ENCODE assay signal across 28 cellular contexts in genomic region chr10:1712944-1713671, GRCh38. TPM values are rescaled to one million over a fixed set of nuclear protein-coding genes. Genes with fewer than 3 reads are reported as not detected.
"Had no signal": no experiment of that assay in that cellular context is flagged by ENCODE, and none has a peak within 500 bp of the region (broad histone marks: within the 10 kb centered on the region; RNA-seq: fewer than 3 reads in every experiment).

No MANE protein-coding gene starts in this region.

- H3K4me3 ChIP-seq: stomach, suprapubic skin, testis, thoracic aorta, thyroid gland, tibial artery, tibial nerve, transverse colon, upper lobe of left lung, upper lobe of right lung, uterus had no signal

- ATAC-seq: stimulated activated effector memory CD8-positive, alpha-beta T cell treated with anti-CD3 and anti-CD28 coated beads, Interleukin-12 subunit alpha, Interleukin-12 subunit beta, amount 100 ng/mL, for 72 hours; stimulated activated memory B cell treated with anti-CD40 and anti-IgM and Interleukin-4, amounts not matched to agents 10 μg/mL and 1 μg/mL and 100 μg/mL, for 72 hours; stimulated activated naive CD8-positive, alpha-beta T cell treated with anti-CD3 and anti-CD28 coated beads, Interleukin-15, amount 100 ng/mL, for 72 hours; stimulated activated naive CD8-positive, alpha-beta T cell treated with anti-CD3 and anti-CD28 coated beads, Interleukin-15, Interleukin-2, amounts not matched to agents 100 U/mL and 50 U/mL, for 24 hours; upper lobe of right lung had no signal

- H3K9me3 Mint-ChIP-seq: stimulated activated effector memory CD8-positive, alpha-beta T cell treated with anti-CD3 and anti-CD28 coated beads, Interleukin-12 subunit alpha, Interleukin-12 subunit beta, amount 100 ng/mL, for 72 hours; stimulated activated naive CD8-positive, alpha-beta T cell treated with anti-CD3 and anti-CD28 coated beads, Interleukin-15, Interleukin-2, amounts not matched to agents 100 ng/mL and 50 ng/mL, for 24 hours had no signal

- H3K36me3 Mint-ChIP-seq: stimulated activated effector memory CD8-positive, alpha-beta T cell treated with anti-CD3 and anti-CD28 coated beads, Interleukin-12 subunit alpha, Interleukin-12 subunit beta, amount 100 ng/mL, for 72 hours; stimulated activated memory B cell treated with anti-CD40 and anti-IgM and Interleukin-4, amounts not matched to agents 10 μg/mL and 1 μg/mL and 100 μg/mL, for 72 hours; stimulated activated naive B cell treated with anti-CD40 and anti-IgM and Interleukin-4, amounts not matched to agents 10 μg/mL and 1 μg/mL and 100 μg/mL, for 72 hours had no signal

- H3K36me3 ChIP-seq: stomach, suprapubic skin, thoracic aorta, thyroid gland, tibial artery, tibial nerve, transverse colon, upper lobe of left lung, upper lobe of right lung, uterus had no signal

- H3K4me1 ChIP-seq: stomach, suprapubic skin, testis, thyroid gland, tibial artery, tibial nerve, transverse colon, upper lobe of left lung, upper lobe of right lung, uterus had no signal

- H3K9me3 ChIP-seq: stomach, suprapubic skin, testis, thoracic aorta, thyroid gland, tibial artery, tibial nerve, transverse colon, upper lobe of left lung, upper lobe of right lung, uterus had no signal

- DNase-seq: stimulated activated CD4-positive, alpha-beta T cell treated with anti-CD3 and anti-CD28 coated beads, Interleukin-2, amount 100 ng/mL, for 48 hours; stimulated activated CD4-positive, alpha-beta T cell treated with anti-CD3 and anti-CD28 coated beads, Interleukin-4, amount 100 ng/mL, for 1 hour; stimulated activated CD4-positive, alpha-beta T cell treated with anti-CD3 and anti-CD28 coated beads, Interleukin-4, amount 100 ng/mL, for 24 hours; stimulated activated CD4-positive, alpha-beta T cell treated with anti-CD3 and anti-CD28 coated beads, Interleukin-4, amount 100 ng/mL, for 4 hours; stimulated activated CD8-positive, alpha-beta memory T cell treated with anti-CD3 and anti-CD28 coated beads, Interleukin-4, amount 100 ng/mL, for 48 hours; stimulated activated naive B cell treated with anti-CD40 and anti-IgM and Interleukin-4, amounts not matched to agents 10 μg/mL and 1 μg/mL and 100 μg/mL, for 72 hours; stimulated activated naive CD4-positive, alpha-beta T cell; stimulated activated naive CD4-positive, alpha-beta T cell treated with Interleukin-2 at 50 U/mL for 16 hours; stimulated activated naive CD8-positive, alpha-beta T cell treated with anti-CD3 and anti-CD28 coated beads, Interleukin-15, amount 100 ng/mL, for 72 hours; stimulated activated naive CD8-positive, alpha-beta T cell treated with anti-CD3 and anti-CD28 coated beads, Interleukin-15, Interleukin-2, amounts not matched to agents 100 U/mL and 50 U/mL, for 24 hours; stomach; substantia nigra; testis; thyroid gland; tibial artery; transverse colon; trophoblast cell; upper lobe of left lung; upper lobe of right lung; uterus had no signal

- H3K27me3 ChIP-seq: testis, thyroid gland, transverse colon, upper lobe of left lung, uterus had no signal

- H3K27ac ChIP-seq: stomach, suprapubic skin, testis, thoracic aorta, thyroid gland, tibial artery, tibial nerve, transverse colon, upper lobe of left lung, upper lobe of right lung, uterus had no signal

- H3K27ac Mint-ChIP-seq: stimulated activated effector memory CD8-positive, alpha-beta T cell treated with anti-CD3 and anti-CD28 coated beads, Interleukin-12 subunit alpha, Interleukin-12 subunit beta, amount 100 ng/mL, for 72 hours; stimulated activated memory B cell treated with anti-CD40 and anti-IgM and Interleukin-4, amounts not matched to agents 10 μg/mL and 1 μg/mL and 100 μg/mL, for 72 hours; stimulated activated naive B cell treated with anti-CD40 and anti-IgM and Interleukin-4, amounts not matched to agents 10 μg/mL and 1 μg/mL and 100 μg/mL, for 72 hours; stimulated activated naive CD8-positive, alpha-beta T cell treated with anti-CD3 and anti-CD28 coated beads, Interleukin-15, amount 100 ng/mL, for 72 hours; stimulated activated naive CD8-positive, alpha-beta T cell treated with anti-CD3 and anti-CD28 coated beads, Interleukin-15, Interleukin-2, amounts not matched to agents 100 ng/mL and 50 ng/mL, for 24 hours; type B pancreatic cell had no signal

- H3K4me3 Mint-ChIP-seq: stimulated activated effector memory CD8-positive, alpha-beta T cell treated with anti-CD3 and anti-CD28 coated beads, Interleukin-12 subunit alpha, Interleukin-12 subunit beta, amount 100 ng/mL, for 72 hours; stimulated activated memory B cell treated with anti-CD40 and anti-IgM and Interleukin-4, amounts not matched to agents 10 μg/mL and 1 μg/mL and 100 μg/mL, for 72 hours; stimulated activated naive B cell treated with anti-CD40 and anti-IgM and Interleukin-4, amounts not matched to agents 10 μg/mL and 1 μg/mL and 100 μg/mL, for 72 hours; stimulated activated naive CD8-positive, alpha-beta T cell treated with anti-CD3 and anti-CD28 coated beads, Interleukin-15, amount 100 ng/mL, for 72 hours; stimulated activated naive CD8-positive, alpha-beta T cell treated with anti-CD3 and anti-CD28 coated beads, Interleukin-15, Interleukin-2, amounts not matched to agents 100 ng/mL and 50 ng/mL, for 24 hours; type B pancreatic cell had no signal

RNA-seq across cellular contexts. Expression of gene ADARB2, which starts 24.2 kb away (rescaled TPM):
- total RNA-seq: ureter had no signal
